8 cellular contexts compared by ENCODE assay signal in the genomic region with DNA sequence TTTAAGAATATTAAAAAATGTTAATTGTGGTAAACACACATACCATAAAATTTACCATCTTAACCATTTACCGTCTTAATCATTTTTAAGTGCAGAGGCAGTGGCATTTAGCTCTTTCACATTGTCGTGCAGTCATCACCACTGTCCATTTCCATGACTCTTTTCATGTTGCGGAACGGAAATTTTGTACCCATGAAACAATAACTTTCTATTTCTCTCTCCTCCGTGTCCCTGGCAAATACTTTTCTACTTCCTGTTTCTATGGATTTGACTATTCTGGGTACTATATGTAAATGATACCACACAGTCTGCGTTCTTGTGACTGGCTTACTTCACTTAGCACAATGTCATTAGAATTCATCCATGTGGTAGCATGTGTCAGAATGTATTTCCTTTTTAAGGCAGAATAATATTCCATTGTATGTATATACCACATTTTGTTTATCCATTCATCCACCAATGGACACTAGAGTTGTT. TPM values are rescaled to one million over a fixed set of nuclear protein-coding genes. Genes with fewer than 3 reads are reported as not detected.
DNase-seq lines count a peak whose midpoint lies in the region; ATAC-seq and TF ChIP-seq lines count a peak whose summit lies in the region.

No MANE protein-coding gene starts in this region.

- H3K27me3 Mint-ChIP-seq in activated T-helper 1 cell treated with anti-CD3 and anti-CD28 coated beads, Interleukin-12 subunit alpha, Interleukin-12 subunit beta, Interleukin-2, Interleukin-4 antibody, amounts not matched to agents 30 ng/mL and 10 ng/mL and 1 ng/mL, durations not matched to agents 14 hours and 24 hours and 36 hours (ENCODE audit: insufficient read depth) = no peaks in the 10 kb centered on the region
- no peaks in the 10 kb centered on the region for H3K27me3 Mint-ChIP-seq in stimulated activated naive B cell treated with anti-CD40 and anti-IgM and Interleukin-4, amounts not matched to agents 10 μg/mL and 1 μg/mL and 100 μg/mL, for 72 hours
- no peaks in the 10 kb centered on the region for H3K27me3 Mint-ChIP-seq in progenitor cell of endocrine pancreas

- H3K27ac Mint-ChIP-seq in activated T-helper 1 cell treated with anti-CD3 and anti-CD28 coated beads, Interleukin-12 subunit alpha, Interleukin-12 subunit beta, Interleukin-2, Interleukin-4 antibody, amounts not matched to agents 30 ng/mL and 10 ng/mL and 1 ng/mL, durations not matched to agents 14 hours and 24 hours and 36 hours = peak overlapping the region; percentile 90
- peak overlapping the region; percentile 99 for H3K27ac Mint-ChIP-seq in stimulated activated naive B cell treated with anti-CD40 and anti-IgM and Interleukin-4, amounts not matched to agents 10 μg/mL and 1 μg/mL and 100 μg/mL, for 72 hours
- no peak overlapping the region for H3K27ac Mint-ChIP-seq in progenitor cell of endocrine pancreas

- intact Hi-C loops in activated T-helper 1 cell treated with anti-CD3 and anti-CD28 coated beads, Interleukin-12 subunit alpha, Interleukin-12 subunit beta, Interleukin-2, Interleukin-4 antibody, amounts not matched to agents 30 ng/mL and 10 ng/mL and 1 ng/mL, durations not matched to agents 14 hours and 24 hours and 36 hours (cut with micrococcal nuclease) = loop anchor here (1.0 kb wide), 1 partner anchor 28 kb away; the partner anchor contains the start of gene AKAP13

- ATAC-seq in activated CD4-positive, CD25-positive, alpha-beta regulatory T cell treated with anti-CD3 and anti-CD28 coated beads, Interleukin-2, amount 50 U/mL, for 24 hours = peak; percentile 73 to 79
- peak; percentile 38 for ATAC-seq in HG03342 (IDR thresholded peaks at IDR 0.05; ENCODE audit: unreplicated experiment)
- ATAC-seq in stimulated activated naive B cell treated with anti-CD40 and anti-IgM and Interleukin-4, amounts not matched to agents 10 μg/mL and 1 μg/mL and 100 μg/mL, for 72 hours (replicated peaks) = peak; percentile 79 to 83

- H3K4me3 Mint-ChIP-seq in activated T-helper 1 cell treated with anti-CD3 and anti-CD28 coated beads, Interleukin-12 subunit alpha, Interleukin-12 subunit beta, Interleukin-2, Interleukin-4 antibody, amounts not matched to agents 30 ng/mL and 10 ng/mL and 1 ng/mL, durations not matched to agents 14 hours and 24 hours and 36 hours = peak overlapping the region; percentile 25
- H3K4me3 Mint-ChIP-seq in stimulated activated naive B cell treated with anti-CD40 and anti-IgM and Interleukin-4, amounts not matched to agents 10 μg/mL and 1 μg/mL and 100 μg/mL, for 72 hours = peak overlapping the region in 1 of 2 donors; percentile 37
- no peak overlapping the region for H3K4me3 Mint-ChIP-seq in progenitor cell of endocrine pancreas (ENCODE audit: low read depth)

- DNase-seq in activated CD4-positive, CD25-positive, alpha-beta regulatory T cell (lab: John Stamatoyannopoulos, UW) = no peak
- no peak for DNase-seq in activated T-helper 1 cell treated with anti-CD3 and anti-CD28 coated beads, Interleukin-12 subunit alpha, Interleukin-12 subunit beta, Interleukin-2, Interleukin-4 antibody, amounts not matched to agents 30 ng/mL and 10 ng/mL and 1 ng/mL, durations not matched to agents 14 hours and 24 hours and 36 hours (ENCODE audit: low spot score)
- DNase-seq in stimulated activated naive B cell treated with anti-CD40 and anti-IgM and Interleukin-4, amounts not matched to agents 10 μg/mL and 1 μg/mL and 100 μg/mL, for 72 hours = peak; percentile 52
- DNase-seq in progenitor cell of endocrine pancreas (ENCODE audit: low spot score, unreplicated experiment) = no peak
- DNase-seq in GM03348 (ENCODE audit: low spot score) = no peak
- no peak for DNase-seq in DMS79 (lab: John Stamatoyannopoulos, UW)

- peaks cover 82% of the 10 kb centered on the region for H3K4me1 Mint-ChIP-seq in activated T-helper 1 cell treated with anti-CD3 and anti-CD28 coated beads, Interleukin-12 subunit alpha, Interleukin-12 subunit beta, Interleukin-2, Interleukin-4 antibody, amounts not matched to agents 30 ng/mL and 10 ng/mL and 1 ng/mL, durations not matched to agents 14 hours and 24 hours and 36 hours (ENCODE audit: low read depth)
- H3K4me1 Mint-ChIP-seq in stimulated activated naive B cell treated with anti-CD40 and anti-IgM and Interleukin-4, amounts not matched to agents 10 μg/mL and 1 μg/mL and 100 μg/mL, for 72 hours = peaks cover 59 to 84% of the 10 kb centered on the region in 2 donors
- peaks cover 48% of the 10 kb centered on the region for H3K4me1 Mint-ChIP-seq in progenitor cell of endocrine pancreas (ENCODE audit: low read depth)

- peaks cover 18% of the 10 kb centered on the region for H3K36me3 Mint-ChIP-seq in activated T-helper 1 cell treated with anti-CD3 and anti-CD28 coated beads, Interleukin-12 subunit alpha, Interleukin-12 subunit beta, Interleukin-2, Interleukin-4 antibody, amounts not matched to agents 30 ng/mL and 10 ng/mL and 1 ng/mL, durations not matched to agents 14 hours and 24 hours and 36 hours (ENCODE audit: low read depth)
- peaks cover 7 to 17% of the 10 kb centered on the region in 2 donors for H3K36me3 Mint-ChIP-seq in stimulated activated naive B cell treated with anti-CD40 and anti-IgM and Interleukin-4, amounts not matched to agents 10 μg/mL and 1 μg/mL and 100 μg/mL, for 72 hours
- peaks cover 13% of the 10 kb centered on the region for H3K36me3 Mint-ChIP-seq in progenitor cell of endocrine pancreas (ENCODE audit: insufficient read depth)

- no peaks in the 10 kb centered on the region for H3K9me3 Mint-ChIP-seq in activated T-helper 1 cell treated with anti-CD3 and anti-CD28 coated beads, Interleukin-12 subunit alpha, Interleukin-12 subunit beta, Interleukin-2, Interleukin-4 antibody, amounts not matched to agents 30 ng/mL and 10 ng/mL and 1 ng/mL, durations not matched to agents 14 hours and 24 hours and 36 hours
- H3K9me3 Mint-ChIP-seq in stimulated activated naive B cell treated with anti-CD40 and anti-IgM and Interleukin-4, amounts not matched to agents 10 μg/mL and 1 μg/mL and 100 μg/mL, for 72 hours = no peaks in the 10 kb centered on the region
- peaks cover 13% of the 10 kb centered on the region for H3K9me3 Mint-ChIP-seq in progenitor cell of endocrine pancreas (ENCODE audit: low read depth)

- TF ChIP-seq CTCF in progenitor cell of endocrine pancreas (IDR thresholded peaks at IDR 0.05; ENCODE audit: unreplicated experiment) = no peak

RNA-seq across cellular contexts. Expression of gene AKAP13, which starts 27.9 kb away (rescaled TPM):
- 78.9 and 81.9 TPM in 2 replicates for total RNA-seq in activated T-helper 1 cell treated with anti-CD3 and anti-CD28 coated beads, Interleukin-12 subunit alpha, Interleukin-12 subunit beta, Interleukin-2, Interleukin-4 antibody, amounts not matched to agents 30 ng/mL and 10 ng/mL and 1 ng/mL, durations not matched to agents 14 hours and 24 hours and 36 hours
- 114 and 119 TPM in 2 replicates for total RNA-seq in progenitor cell of endocrine pancreas
